Comparison of ENCODE assay signal across 1 cellular context in the genomic region with DNA sequence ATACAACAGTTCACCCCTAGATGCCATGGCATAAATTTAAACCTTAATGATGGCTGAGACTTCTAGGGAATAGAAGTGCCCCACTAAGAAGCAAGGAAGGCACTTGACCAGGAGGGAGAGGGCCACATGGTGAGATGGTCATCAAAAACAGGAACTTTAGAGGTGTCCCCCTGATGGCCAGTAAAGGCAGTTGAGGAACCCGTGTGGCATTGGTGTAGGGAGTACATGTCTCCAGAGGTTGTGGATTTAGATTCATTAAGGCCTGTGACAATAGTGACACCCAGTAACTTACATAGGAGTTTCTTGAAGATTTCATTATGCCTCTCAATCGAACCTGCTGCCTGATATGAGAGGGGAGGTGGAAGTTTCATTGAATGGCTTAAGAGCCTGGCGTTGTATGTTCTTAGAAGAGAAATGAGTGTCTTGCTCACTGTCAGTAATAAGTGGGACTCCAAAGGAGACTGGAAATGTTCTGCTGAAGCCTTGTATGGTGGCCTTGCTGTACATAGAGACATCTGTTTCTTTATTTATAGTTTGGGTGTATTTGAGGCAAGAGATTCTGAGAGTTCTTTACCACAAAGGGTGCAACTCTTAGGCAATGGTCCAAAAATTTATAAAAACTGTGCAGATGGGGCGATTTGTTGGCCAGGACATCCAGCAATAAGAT.
TF ChIP-seq lines count a peak whose summit lies in the region.

No MANE protein-coding gene starts in this region.

TF ChIP-seq in K562, 482 proteins besides CTCF, POLR2A, EP300 and RAD21:
- TF ChIP-seq CHD4 (IDR thresholded peaks at IDR 0.05; ENCODE audit: insufficient read depth, insufficient replicate concordance, low read depth, low read length, poor library complexity, severe bottlenecking) (no peak), ZNF232 (CRISPR knock-in tag; IDR thresholded peaks at IDR 0.05) (no peak), ZBED1 (IDR thresholded peaks at IDR 0.05) (no peak), ZFPM2 (CRISPR knock-in tag; IDR thresholded peaks at IDR 0.05) (no peak), GABPB1 (CRISPR knock-in tag; IDR thresholded peaks at IDR 0.05) (no peak), HSF4 (CRISPR knock-in tag; IDR thresholded peaks at IDR 0.05; ENCODE audit: borderline replicate concordance) (no peak), TAF1 (IDR thresholded peaks at IDR 0.05; ENCODE audit: control insufficient read depth, extremely low read depth, insufficient read depth, low read length, severe bottlenecking) (no peak), ZNF589 (CRISPR knock-in tag; IDR thresholded peaks at IDR 0.05; ENCODE audit: low read depth) (no peak), SNRNP70 (optimal IDR thresholded peaks at IDR 0.05; ENCODE audit: low read depth, low read length) (no peak), ZBTB17 (CRISPR knock-in tag; IDR thresholded peaks at IDR 0.05) (no peak)
- TF ChIP-seq, protein P1, sequence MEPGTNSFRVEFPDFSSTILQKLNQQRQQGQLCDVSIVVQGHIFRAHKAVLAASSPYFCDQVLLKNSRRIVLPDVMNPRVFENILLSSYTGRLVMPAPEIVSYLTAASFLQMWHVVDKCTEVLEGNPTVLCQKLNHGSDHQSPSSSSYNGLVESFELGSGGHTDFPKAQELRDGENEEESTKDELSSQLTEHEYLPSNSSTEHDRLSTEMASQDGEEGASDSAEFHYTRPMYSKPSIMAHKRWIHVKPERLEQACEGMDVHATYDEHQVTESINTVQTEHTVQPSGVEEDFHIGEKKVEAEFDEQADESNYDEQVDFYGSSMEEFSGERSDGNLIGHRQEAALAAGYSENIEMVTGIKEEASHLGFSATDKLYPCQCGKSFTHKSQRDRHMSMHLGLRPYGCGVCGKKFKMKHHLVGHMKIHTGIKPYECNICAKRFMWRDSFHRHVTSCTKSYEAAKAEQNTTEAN (CRISPR knock-in tag; IDR thresholded peaks at IDR 0.05), result no peak
